18 cellular contexts compared by ENCODE assay signal in genomic region chr20:13457487-13457886, GRCh38.
DNase-seq lines count a peak whose midpoint lies in the region; ATAC-seq and FAIRE-seq lines count a peak whose summit lies in the region.
"Had no signal": no experiment of that assay in that cellular context is flagged by ENCODE, and none has a peak within 500 bp of the region (broad histone marks: within the 10 kb centered on the region; RNA-seq: fewer than 3 reads in every experiment).

No MANE protein-coding gene starts in this region.

- no peak overlapping the region for H3K4me3 ChIP-seq in small intestine (ENCODE audit: low read depth in 1 of 2, low read length in 2 of 2)
- H3K4me3 ChIP-seq: A549, GM23338 had no signal

- H3K36me3 ChIP-seq in small intestine (ENCODE audit: control insufficient read depth in 2 of 2, insufficient read depth in 2 of 2, low read length in 2 of 2) = no peaks in the 10 kb centered on the region

- no peaks in the 10 kb centered on the region for H3K27me3 ChIP-seq in small intestine (ENCODE audit: control insufficient read depth in 2 of 2, insufficient read depth in 2 of 2, low read length in 2 of 2)

- H3K9me3 ChIP-seq in small intestine (ENCODE audit: control insufficient read depth, low read depth) = no peaks in the 10 kb centered on the region
- H3K9me3 ChIP-seq: A549, Caco-2 had no signal

- H3K27ac ChIP-seq in small intestine (ENCODE audit: low read depth in 1 of 2, low read length in 1 of 2) = no peak overlapping the region
- H3K27ac ChIP-seq: A549, C4-2B had no signal

- H3K4me1 ChIP-seq in small intestine (ENCODE audit: control insufficient read depth in 2 of 2, insufficient read depth in 1 of 2, low read depth in 1 of 2, low read length in 1 of 2) = peaks cover 0 to 3% of the 10 kb centered on the region in 2 donors

- FAIRE-seq in G401.6 (lab: Jason Lieb, UNC) (peak; percentile 84), TTC549 (lab: Jason Lieb, UNC) (peak; percentile 61), frontal cortex (lab: Jason Lieb, UNC) (peak; percentile 87), small intestine (lab: Jason Lieb, UNC) (peak; percentile 72)
- FAIRE-seq: D721Med, GM12892, H54 had no signal

- no peak for DNase-seq in frontal cortex (ENCODE audit: low spot score in 2 of 2)
- no peak for DNase-seq in small intestine
- DNase-seq in SHP77 (lab: John Stamatoyannopoulos, UW) = no peak
- no peak for DNase-seq in NCI-H82 treated with DMSO at 0.1 percent for 48 hours (lab: John Stamatoyannopoulos, UW; ENCODE audit: unreplicated experiment)
- DNase-seq: AML-193; Caco-2; CD4-positive, alpha-beta T cell; GDM1; HCEC 1CT had no signal

- WGBS in small intestine, 3 donors = 97 to 100% (median 97%) methylated on average over 1 of the region's 1 CpG

- no peak for ATAC-seq in GM18498 (IDR thresholded peaks at IDR 0.05; ENCODE audit: unreplicated experiment)
- ATAC-seq: A549, GM23338 had no signal
